7 cellular contexts compared by ENCODE assay signal in the genomic region with DNA sequence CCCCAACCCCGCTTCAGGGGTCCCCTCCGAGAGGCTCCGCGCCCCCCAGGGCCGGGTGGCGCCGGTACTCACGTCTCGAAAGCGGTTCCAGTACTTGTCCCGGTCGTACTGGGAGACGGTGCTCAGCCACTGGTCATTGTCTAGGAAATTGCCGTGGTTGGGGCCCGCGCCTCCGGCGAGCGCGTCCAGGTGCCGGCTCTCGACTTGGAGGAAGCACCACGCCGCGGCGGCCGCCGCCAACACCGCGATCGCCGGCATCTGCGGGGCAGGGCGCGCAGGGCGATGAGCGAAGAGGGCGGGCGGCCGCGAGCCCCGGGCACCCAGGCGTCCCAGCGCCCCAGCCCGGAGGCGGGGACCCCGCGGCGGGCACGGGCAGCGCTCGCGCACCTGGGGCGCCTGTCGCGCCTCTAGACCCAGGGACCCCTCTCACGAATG.
DNase-seq lines count a peak whose midpoint lies in the region; ATAC-seq and TF ChIP-seq lines count a peak whose summit lies in the region.

No MANE protein-coding gene starts in this region.

- no peaks in the 10 kb centered on the region for H3K36me3 Mint-ChIP-seq in stimulated activated effector memory CD8-positive, alpha-beta T cell treated with anti-CD3 and anti-CD28 coated beads, Interleukin-12 subunit alpha, Interleukin-12 subunit beta, amount 100 ng/mL, for 72 hours

- no peaks in the 10 kb centered on the region for H3K36me3 ChIP-seq in iPS-18a (ENCODE audit: control insufficient read depth, low read depth, low read length)

- peaks cover 31% of the 10 kb centered on the region for H3K27me3 ChIP-seq in iPS-18a (ENCODE audit: control insufficient read depth, insufficient read depth, low read length)

- H3K4me3 ChIP-seq in HFF-Myc (replicated peaks; ENCODE audit: low read depth, low read length) (peak overlapping the region; percentile 58), astrocyte of the cerebellum (ENCODE audit: low read depth, low read length) (peak overlapping the region; percentile 78), iPS-18a (ENCODE audit: low read length) (peak overlapping the region; percentile 63)

- no peaks in the 10 kb centered on the region for H3K9me3 Mint-ChIP-seq in stimulated activated effector memory CD8-positive, alpha-beta T cell treated with anti-CD3 and anti-CD28 coated beads, Interleukin-12 subunit alpha, Interleukin-12 subunit beta, amount 100 ng/mL, for 72 hours

- H3K4me1 ChIP-seq in iPS-18a (ENCODE audit: control insufficient read depth, low read depth, low read length) = no peaks in the 10 kb centered on the region

- H3K9ac ChIP-seq in iPS-18a (ENCODE audit: low read length) = no peak overlapping the region

- TF ChIP-seq CTCF in HFF-Myc (IDR thresholded peaks at IDR 0.05; ENCODE audit: low read depth, low read length, missing control alignments) (no peak), astrocyte of the cerebellum (IDR thresholded peaks at IDR 0.05; ENCODE audit: low read depth, low read length, missing control alignments) (no peak)

- H3K27ac ChIP-seq in iPS-18a (ENCODE audit: low read length) = no peak overlapping the region

- no peak overlapping the region for H3K4me3 Mint-ChIP-seq in stimulated activated effector memory CD8-positive, alpha-beta T cell treated with anti-CD3 and anti-CD28 coated beads, Interleukin-12 subunit alpha, Interleukin-12 subunit beta, amount 100 ng/mL, for 72 hours

- H3K27ac Mint-ChIP-seq in stimulated activated effector memory CD8-positive, alpha-beta T cell treated with anti-CD3 and anti-CD28 coated beads, Interleukin-12 subunit alpha, Interleukin-12 subunit beta, amount 100 ng/mL, for 72 hours = no peak overlapping the region

- no peaks in the 10 kb centered on the region for H3K9me3 ChIP-seq in iPS-18a (ENCODE audit: control insufficient read depth, low read depth, low read length)

- H3K4me1 Mint-ChIP-seq in stimulated activated effector memory CD8-positive, alpha-beta T cell treated with anti-CD3 and anti-CD28 coated beads, Interleukin-12 subunit alpha, Interleukin-12 subunit beta, amount 100 ng/mL, for 72 hours = no peaks in the 10 kb centered on the region

- peak; percentile 7 for ATAC-seq in stimulated activated effector memory CD8-positive, alpha-beta T cell treated with anti-CD3 and anti-CD28 coated beads, Interleukin-12 subunit alpha, Interleukin-12 subunit beta, amount 100 ng/mL, for 72 hours

- in situ Hi-C loops in astrocyte of the cerebellum (cut with HindIII; ENCODE audit: low sequenced_read_pairs) = no loop called here

- DNase-seq in HFF-Myc (ENCODE audit: extremely low read depth, low read depth) (no peak), astrocyte of the cerebellum (ENCODE audit: low read depth) (no peak), NCI-H128 (lab: John Stamatoyannopoulos, UW; ENCODE audit: unreplicated experiment) (no peak), HuH-7 (ENCODE audit: low spot score) (no peak), DMS79 (lab: John Stamatoyannopoulos, UW) (no peak)
- DNase-seq in stimulated activated effector memory CD8-positive, alpha-beta T cell treated with anti-CD3 and anti-CD28 coated beads, Interleukin-12 subunit alpha, Interleukin-12 subunit beta, amount 100 ng/mL, for 72 hours (ENCODE audit: low spot score in 2 of 2) = no peak
